ENCODE assay signal across 16 cellular contexts in the genomic region with DNA sequence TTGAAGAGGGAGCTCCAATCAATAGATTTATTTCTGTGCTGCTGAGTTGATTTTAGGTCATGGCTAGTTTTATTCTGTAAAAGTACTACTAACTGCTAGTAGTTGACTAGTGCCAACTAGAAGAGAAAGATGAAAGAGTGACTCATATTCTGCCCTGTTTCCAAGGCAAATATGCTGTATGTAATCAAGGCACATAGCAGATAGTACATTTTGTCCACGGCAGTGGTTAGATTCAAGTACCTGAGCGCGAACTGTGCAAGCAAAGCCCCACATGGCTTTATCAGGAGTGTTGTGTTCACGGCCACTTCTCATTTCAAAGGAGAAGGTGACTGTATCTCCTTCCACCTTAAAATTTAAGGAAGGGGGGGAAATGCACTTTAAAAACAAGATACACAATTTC.
DNase-seq lines count a peak whose midpoint lies in the region; TF ChIP-seq lines count a peak whose summit lies in the region.
"Had no signal": no experiment of that assay in that cellular context is flagged by ENCODE, and none has a peak within 500 bp of the region (broad histone marks: within the 10 kb centered on the region; RNA-seq: fewer than 3 reads in every experiment).

No MANE protein-coding gene starts in this region.

- H3K4ac ChIP-seq in trophoblast cell (ENCODE audit: low read depth, low read length) = no peak overlapping the region

- H3K36me3 ChIP-seq in trophoblast cell (ENCODE audit: control insufficient read depth in 1 of 2, insufficient read depth in 2 of 2, low read length in 2 of 2) (peaks cover 2 to 7% of the 10 kb centered on the region in 2 experiments), ascending aorta (peaks cover 53 to 80% of the 10 kb centered on the region in 2 donors)

- no peak overlapping the region for H4K8ac ChIP-seq in trophoblast cell (ENCODE audit: low read depth, low read length)

- DNase-seq in HCEC 1CT (peak; percentile 3), astrocyte of the cerebellum (ENCODE audit: low read depth) (peak; percentile 36), fibroblast of the conjunctiva (ENCODE audit: low read depth) (peak; percentile 60), skeletal muscle cell (ENCODE audit: low read depth) (peak; percentile 31), trophoblast cell (no peak), cerebellar cortex (ENCODE audit: low spot score) (no peak), SW480 (ENCODE audit: low spot score) (no peak), ascending aorta (ENCODE audit: low spot score in 2 of 2) (no peak)
- DNase-seq: activated naive CD8-positive, alpha-beta T cell treated with anti-CD3 and anti-CD28 coated beads, Interleukin-2, amount 10 ng/mL, durations not matched to agents 7 days and 5 days; COR-L47; endodermal cell; NCI-H1092; NCI-H2107; nucleus accumbens; PC-9; right cardiac atrium had no signal

- intact Hi-C loops in ascending aorta (cut with DNase I) = no loop called here

- H3K27ac ChIP-seq in trophoblast cell (ENCODE audit: low read depth, low read length) = no peak overlapping the region
- H3K27ac ChIP-seq in ascending aorta = no peak overlapping the region
- H3K27ac ChIP-seq: PC-9 had no signal

- no peak overlapping the region for H2BK12ac ChIP-seq in trophoblast cell (ENCODE audit: low read length)

- H3K27me3 ChIP-seq in trophoblast cell (ENCODE audit: insufficient read depth, low read length) (no peaks in the 10 kb centered on the region), ascending aorta (no peaks in the 10 kb centered on the region)

- no peak overlapping the region for H2BK120ac ChIP-seq in trophoblast cell (ENCODE audit: insufficient read depth, low read length, poor library complexity)

- TF ChIP-seq CTCF in astrocyte of the cerebellum (IDR thresholded peaks at IDR 0.05; ENCODE audit: low read depth, low read length, missing control alignments) (no peak), ascending aorta (IDR thresholded peaks at IDR 0.05) (no peak)

- H3K4me3 ChIP-seq in astrocyte of the cerebellum (ENCODE audit: low read depth, low read length) (no peak overlapping the region), skeletal muscle cell (ENCODE audit: low read depth, low read length) (no peak overlapping the region), trophoblast cell (ENCODE audit: low read depth, low read length) (no peak overlapping the region), ascending aorta (no peak overlapping the region)
- H3K4me3 ChIP-seq: PC-9 had no signal

- H4K91ac ChIP-seq in trophoblast cell (ENCODE audit: low read depth, low read length) = no peak overlapping the region

- no peak overlapping the region for H2BK5ac ChIP-seq in trophoblast cell (ENCODE audit: low read depth, low read length, poor library complexity)

- no peak overlapping the region for H3K4me2 ChIP-seq in trophoblast cell (ENCODE audit: low read length)
- H3K4me2 ChIP-seq: PC-9 had no signal

- H3K79me2 ChIP-seq in trophoblast cell (ENCODE audit: control insufficient read depth, insufficient read depth, low read length, poor library complexity) = no peaks in the 10 kb centered on the region

- WGBS in trophoblast cell (ENCODE audit: extremely low coverage, insufficient coverage, insufficient read length) = no CpG with 5 or more reads among the region's 4 CpGs

- H3K9me3 ChIP-seq in trophoblast cell (ENCODE audit: insufficient read depth, low read depth, low read length) = no peaks in the 10 kb centered on the region
- H3K9me3 ChIP-seq in ascending aorta = no peaks in the 10 kb centered on the region

- H2AFZ ChIP-seq in trophoblast cell (ENCODE audit: insufficient read depth, low read length, poor library complexity) = no peak overlapping the region
- H2AFZ ChIP-seq: PC-9 had no signal

- no peak overlapping the region for H3K18ac ChIP-seq in trophoblast cell (ENCODE audit: low read length)

- H2AK5ac ChIP-seq in trophoblast cell (ENCODE audit: low read length) = no peak overlapping the region

- H3K14ac ChIP-seq in trophoblast cell (ENCODE audit: low read length) = no peak overlapping the region

- no peaks in the 10 kb centered on the region for H3K79me1 ChIP-seq in trophoblast cell (ENCODE audit: low read length)

- H4K12ac ChIP-seq in trophoblast cell (ENCODE audit: low read depth, low read length) = no peak overlapping the region

- in situ Hi-C loops in astrocyte of the cerebellum (cut with HindIII; ENCODE audit: low sequenced_read_pairs) = no loop called here

- H3K23ac ChIP-seq in trophoblast cell (ENCODE audit: low read length) = no peak overlapping the region

- H3K4me1 ChIP-seq in trophoblast cell (ENCODE audit: control insufficient read depth in 1 of 2, insufficient read depth in 2 of 2, low read length in 2 of 2) (peaks cover 0 to 1% of the 10 kb centered on the region in 2 experiments), ascending aorta (no peaks in the 10 kb centered on the region)

- no peak overlapping the region for H3K9ac ChIP-seq in trophoblast cell (ENCODE audit: low read length)

Comparison
In these comparisons a context has a peak if more than half of its experiments do, and no peak if none do; other contexts are left out.
1. DNase-seq: peak in HCEC 1CT (single experiment), astrocyte of the cerebellum (single experiment), fibroblast of the conjunctiva (single experiment) and skeletal muscle cell (single experiment); none in trophoblast cell (0 of 2), cerebellar cortex (single experiment), SW480 (single experiment) and ascending aorta (0 of 2).